ENCODE assay signal across 13 cellular contexts in the genomic region with DNA sequence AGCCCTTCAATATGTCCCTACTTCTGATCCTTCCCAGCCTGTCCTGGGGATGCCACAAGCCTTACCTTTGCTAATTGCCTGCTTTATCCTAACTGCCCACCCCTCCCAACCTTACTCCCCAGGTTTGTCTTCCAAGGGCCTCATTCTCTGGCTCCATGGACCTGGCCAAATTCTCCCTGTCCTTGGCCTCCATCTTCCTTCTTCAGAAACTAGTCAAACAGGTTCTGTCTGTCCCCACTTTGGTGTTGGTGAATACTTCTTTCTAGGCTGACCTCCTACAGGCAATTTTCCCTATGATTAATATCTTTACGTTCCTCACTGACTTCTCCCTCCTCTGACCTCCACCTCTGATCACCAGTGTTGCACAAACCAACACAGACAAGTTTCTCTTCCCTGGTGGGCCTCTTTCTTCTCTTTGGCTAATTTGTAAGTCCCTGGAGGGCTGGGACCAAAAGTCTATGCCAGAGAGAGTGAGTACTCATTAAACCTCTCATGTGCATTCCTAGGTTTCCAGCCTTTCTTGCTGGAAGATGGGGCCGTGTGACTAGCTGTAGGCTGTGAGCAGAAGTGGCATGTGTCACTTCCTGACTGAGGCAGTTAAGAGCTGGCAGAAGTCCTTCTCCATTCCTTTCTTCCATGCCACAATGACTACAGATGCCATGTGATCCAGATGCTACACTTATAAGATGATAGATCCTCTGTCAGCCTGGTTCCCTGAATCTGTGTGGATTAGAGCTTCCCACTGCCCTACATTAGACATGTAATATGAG.
DNase-seq lines count a peak whose midpoint lies in the region; ATAC-seq and TF ChIP-seq lines count a peak whose summit lies in the region.
"Had no signal": no experiment of that assay in that cellular context is flagged by ENCODE, and none has a peak within 500 bp of the region (broad histone marks: within the 10 kb centered on the region; RNA-seq: fewer than 3 reads in every experiment).

No MANE protein-coding gene starts in this region.

- POLR2A ChIA-PET in A673 (lab: Charles Lee; ENCODE audit: low non-redundant PET) = no interaction called here
- POLR2A ChIA-PET in HCT116 (lab: Charles Lee) = no interaction called here
- POLR2A ChIA-PET in GM10248 (lab: Yijun Ruan, JAX) = no interaction called here

- H3K9me3 ChIP-seq in A673 (ENCODE audit: low read depth, low read length, poor library complexity, severe bottlenecking) (no peaks in the 10 kb centered on the region), HCT116 (ENCODE audit: control insufficient read depth in 1 of 2, insufficient read depth in 1 of 2, low read depth in 1 of 2, low read length in 2 of 2) (no peaks in the 10 kb centered on the region), adipocyte (ENCODE audit: control insufficient read depth, low read length) (no peaks in the 10 kb centered on the region)
- H3K9me3 ChIP-seq: neutrophil had no signal

- TF ChIP-seq CTCF in A673 (conservative IDR thresholded peaks at IDR 0.05; ENCODE audit: low read depth, low read length) (no peak), HCT116 (IDR thresholded peaks at IDR 0.05 in 2 of 3, conservative IDR thresholded peaks at IDR 0.05 in 1 of 3; ENCODE audit: borderline replicate concordance in 1 of 3, insufficient read depth in 1 of 3, low read depth in 2 of 3, low read length in 2 of 3) (no peak), GM10248 (IDR thresholded peaks at IDR 0.05; ENCODE audit: control extremely low read depth, extremely low read depth, low read depth, missing control alignments) (no peak)

- H3K79me2 ChIP-seq in HCT116 (ENCODE audit: insufficient read depth, low read length) = no peaks in the 10 kb centered on the region

- H3K4me1 ChIP-seq in A673 (ENCODE audit: insufficient read depth, low read length, poor library complexity, severe bottlenecking) (no peaks in the 10 kb centered on the region), HCT116 (ENCODE audit: control insufficient read depth in 1 of 2, insufficient read depth in 2 of 2, low read length in 2 of 2) (peaks cover 6 to 11% of the 10 kb centered on the region in 2 experiments), adipocyte (ENCODE audit: control insufficient read depth, insufficient read depth, low read length) (peaks cover 16% of the 10 kb centered on the region)

- H3K4me3 ChIP-seq in A673 (ENCODE audit: low read depth, low read length, poor library complexity, severe bottlenecking) = no peak overlapping the region
- no peak overlapping the region for H3K4me3 ChIP-seq in HCT116 (replicated peaks in 1 of 2; ENCODE audit: low read depth in 1 of 2, low read length in 2 of 2)
- no peak overlapping the region for H3K4me3 ChIP-seq in adipocyte (ENCODE audit: low read length)

- H3K27ac ChIP-seq in A673 (ENCODE audit: low read depth, low read length, poor library complexity, severe bottlenecking) (no peak overlapping the region), HCT116 (ENCODE audit: low read depth, low read length) (no peak overlapping the region)
- H3K27ac ChIP-seq: neutrophil had no signal

- TF ChIP-seq RAD21 in HCT116 (IDR thresholded peaks at IDR 0.05; ENCODE audit: low read depth) = no peak

- CTCF ChIA-PET in A673 (lab: Charles Lee) = no interaction called here
- CTCF ChIA-PET in HCT116 (lab: Charles Lee) = no interaction called here
- CTCF ChIA-PET in GM10248 (lab: Yijun Ruan, JAX) = interaction anchor here (0.8 kb wide), 1 partner anchor 12 kb away, joined by 3 read pairs; no protein-coding TSS in a partner anchor

- H2AFZ ChIP-seq in HCT116 (ENCODE audit: low read depth, low read length, poor library complexity, severe bottlenecking) = no peak overlapping the region

- H3K36me3 ChIP-seq in A673 (ENCODE audit: insufficient read depth, low read length, poor library complexity, severe bottlenecking) (no peaks in the 10 kb centered on the region), HCT116 (ENCODE audit: control insufficient read depth in 1 of 2, insufficient read depth in 2 of 2, low read length in 2 of 2) (no peaks in the 10 kb centered on the region), adipocyte (ENCODE audit: control insufficient read depth, insufficient read depth, low read length, severe bottlenecking) (no peaks in the 10 kb centered on the region)
- H3K36me3 ChIP-seq: neutrophil had no signal

- RAD21 ChIA-PET in HCT116 (lab: Charles Lee; ENCODE audit: low non-redundant PET in 1 of 2, low total read pairs in 2 of 2, uncharacterized antibody in 2 of 2, unreplicated experiment in 2 of 2) = no interaction called here

- ATAC-seq in HCT116 = no peak
- ATAC-seq in HG03432 (IDR thresholded peaks at IDR 0.05; ENCODE audit: unreplicated experiment) = no peak

- intact Hi-C loops in A673 (cut with micrococcal nuclease; ENCODE audit: unreplicated experiment) (no loop called here), HCT116 (cut with micrococcal nuclease) (no loop called here)

- no peak overlapping the region for H3K9ac ChIP-seq in HCT116 (ENCODE audit: low read length)
- peak overlapping the region; percentile 6 for H3K9ac ChIP-seq in adipocyte (ENCODE audit: low read length)

- H4K20me1 ChIP-seq in HCT116 (ENCODE audit: insufficient read depth) = no peaks in the 10 kb centered on the region

- peak; percentile 59 for DNase-seq in A673 (ENCODE audit: low spot score)
- DNase-seq in HCT116 (ENCODE audit: low read depth, low spot score) = no peak
- DNase-seq in adipocyte (ENCODE audit: low read depth) = peak; percentile 15
- DNase-seq in islet precursor cell = peak; percentile 85
- DNase-seq in GM10248 (ENCODE audit: extremely low spot score) = no peak
- no peak for DNase-seq in activated naive CD4-positive, alpha-beta T cell treated with Interleukin-2 at 50 U/mL for 16 hours
- DNase-seq in DMS114 treated with DMSO at 0.1 percent for 48 hours (lab: John Stamatoyannopoulos, UW; ENCODE audit: unreplicated experiment) = no peak
- DNase-seq: activated CD4-positive, alpha-beta T cell treated with anti-CD3 and anti-CD28 coated beads, Interleukin-2, amount 50 U/mL, for 48 hours; activated naive CD8-positive, alpha-beta T cell treated with anti-CD3 and anti-CD28 coated beads for 36 hours; AML-193; NCI-H226 had no signal

- TF ChIP-seq POLR2A in HCT116 (IDR thresholded peaks at IDR 0.05; ENCODE audit: borderline replicate concordance, extremely low read depth, insufficient read depth, insufficient read length) = no peak

- no peaks in the 10 kb centered on the region for H3K9me2 ChIP-seq in HCT116 (ENCODE audit: insufficient read depth)

- no peaks in the 10 kb centered on the region for H3K27me3 ChIP-seq in A673 (replicated peaks; ENCODE audit: insufficient read depth, low read depth, low read length, poor library complexity)
- no peaks in the 10 kb centered on the region for H3K27me3 ChIP-seq in HCT116 (ENCODE audit: insufficient read depth, low read length)
- H3K27me3 ChIP-seq in adipocyte (replicated peaks; ENCODE audit: control insufficient read depth, insufficient read depth, low read length) = no peaks in the 10 kb centered on the region
- H3K27me3 ChIP-seq: neutrophil had no signal

- BruUV-seq in A673 (replicated peaks; lab: Mats Ljungman, UMichigan) = no TSS peak
- no TSS peak for BruUV-seq in HCT116 (replicated peaks; lab: Mats Ljungman, UMichigan)

- H3K4me2 ChIP-seq in HCT116 (ENCODE audit: low read length) = peak overlapping the region; percentile 34

TF ChIP-seq in HCT116, 20 proteins besides CTCF, POLR2A, EP300 and RAD21:
- TF ChIP-seq SRF (IDR thresholded peaks at IDR 0.05; ENCODE audit: low read depth) = no peak
- no peak for TF ChIP-seq YY1 (IDR thresholded peaks at IDR 0.05; ENCODE audit: extremely low read depth, insufficient replicate concordance, low read depth, low read length)
- no peak for TF ChIP-seq CBX3 (IDR thresholded peaks at IDR 0.05; ENCODE audit: low read depth)

Comparison
In these comparisons a context has a peak if more than half of its experiments do, and no peak if none do; other contexts are left out.
1. DNase-seq: peak in A673 (single experiment), adipocyte (single experiment) and islet precursor cell (single experiment); none in HCT116 (single experiment), GM10248 (single experiment), activated naive CD4-positive, alpha-beta T cell treated with Interleukin-2 at 50 U/mL for 16 hours (single experiment) and DMS114 treated with DMSO at 0.1 percent for 48 hours (single experiment).